Comparison of ENCODE assay signal across 8 cellular contexts in genomic region chr1:92975551-92976232, GRCh38. TPM values are rescaled to one million over a fixed set of nuclear protein-coding genes. Genes with fewer than 3 reads are reported as not detected.
DNase-seq lines count a peak whose midpoint lies in the region; ATAC-seq and TF ChIP-seq lines count a peak whose summit lies in the region.

No MANE protein-coding gene starts in this region.

- DNase-seq in GM10248 (ENCODE audit: extremely low spot score) (peak; percentile 58), NCI-H1436 (lab: John Stamatoyannopoulos, UW) (no peak), progenitor cell of endocrine pancreas (ENCODE audit: low spot score, unreplicated experiment) (no peak), cerebellum (ENCODE audit: low spot score) (no peak)
- DNase-seq in activated T-helper 2 cell treated with anti-CD3 and anti-CD28 coated beads, Interferon-gamma antibody, Interleukin-2, Interleukin-4, amounts not matched to agents 10 μg/mL and 5 μg/mL and 100 μg/mL, durations not matched to agents 14 hours and 24 hours and 36 hours (ENCODE audit: low spot score) = no peak
- no peak for DNase-seq in activated CD8-positive, alpha-beta memory T cell treated with anti-CD3 and anti-CD28 coated beads, Interleukin-2, amount 50 U/mL, for 48 hours

- intact Hi-C loops in activated T-helper 2 cell treated with anti-CD3 and anti-CD28 coated beads, Interferon-gamma antibody, Interleukin-2, Interleukin-4, amounts not matched to agents 10 μg/mL and 5 μg/mL and 100 μg/mL, durations not matched to agents 14 hours and 24 hours and 36 hours (cut with micrococcal nuclease) = loop anchor here (5.0 kb wide), 1 partner anchor 398 kb away; no protein-coding TSS in a partner anchor

- no peak for TF ChIP-seq CTCF in GM10248 (IDR thresholded peaks at IDR 0.05; ENCODE audit: control extremely low read depth, extremely low read depth, low read depth, missing control alignments)
- no peak for TF ChIP-seq CTCF in progenitor cell of endocrine pancreas (IDR thresholded peaks at IDR 0.05; ENCODE audit: unreplicated experiment)

- no peak overlapping the region for H3K4me3 Mint-ChIP-seq in activated T-helper 2 cell treated with anti-CD3 and anti-CD28 coated beads, Interferon-gamma antibody, Interleukin-2, Interleukin-4, amounts not matched to agents 10 μg/mL and 5 μg/mL and 100 μg/mL, durations not matched to agents 14 hours and 24 hours and 36 hours (ENCODE audit: low read depth)
- H3K4me3 Mint-ChIP-seq in progenitor cell of endocrine pancreas (ENCODE audit: low read depth) = no peak overlapping the region

- no peaks in the 10 kb centered on the region for H3K27me3 Mint-ChIP-seq in activated T-helper 2 cell treated with anti-CD3 and anti-CD28 coated beads, Interferon-gamma antibody, Interleukin-2, Interleukin-4, amounts not matched to agents 10 μg/mL and 5 μg/mL and 100 μg/mL, durations not matched to agents 14 hours and 24 hours and 36 hours (ENCODE audit: low read depth)
- peaks cover 2% of the 10 kb centered on the region for H3K27me3 Mint-ChIP-seq in progenitor cell of endocrine pancreas

- POLR2A ChIA-PET in GM10248 (lab: Yijun Ruan, JAX) = interaction anchor here (0.9 to 1.9 kb wide), 2 partner anchors 14 to 138 kb away, joined by 3 to 13 read pairs; no protein-coding TSS in a partner anchor

- peaks cover 5% of the 10 kb centered on the region for H3K36me3 Mint-ChIP-seq in activated T-helper 2 cell treated with anti-CD3 and anti-CD28 coated beads, Interferon-gamma antibody, Interleukin-2, Interleukin-4, amounts not matched to agents 10 μg/mL and 5 μg/mL and 100 μg/mL, durations not matched to agents 14 hours and 24 hours and 36 hours (ENCODE audit: low read depth)
- H3K36me3 Mint-ChIP-seq in progenitor cell of endocrine pancreas (ENCODE audit: insufficient read depth) = no peaks in the 10 kb centered on the region

- CTCF ChIA-PET in GM10248 (lab: Yijun Ruan, JAX) = interaction anchor here (0.8 to 23.8 kb wide), 16 partner anchors 8 to 157 kb away, joined by 3 to 282 read pairs (median 5); partner anchors contain the start of gene DIPK1A

- ATAC-seq in GM19455 (IDR thresholded peaks at IDR 0.05; ENCODE audit: unreplicated experiment) (peak; percentile 76), HG03280 (IDR thresholded peaks at IDR 0.05; ENCODE audit: unreplicated experiment) (peak; percentile 68)

- H3K27ac Mint-ChIP-seq in activated T-helper 2 cell treated with anti-CD3 and anti-CD28 coated beads, Interferon-gamma antibody, Interleukin-2, Interleukin-4, amounts not matched to agents 10 μg/mL and 5 μg/mL and 100 μg/mL, durations not matched to agents 14 hours and 24 hours and 36 hours = peak overlapping the region; percentile 89
- H3K27ac Mint-ChIP-seq in progenitor cell of endocrine pancreas = no peak overlapping the region

- H3K4me1 Mint-ChIP-seq in activated T-helper 2 cell treated with anti-CD3 and anti-CD28 coated beads, Interferon-gamma antibody, Interleukin-2, Interleukin-4, amounts not matched to agents 10 μg/mL and 5 μg/mL and 100 μg/mL, durations not matched to agents 14 hours and 24 hours and 36 hours (ENCODE audit: low read depth) = peaks cover 58% of the 10 kb centered on the region
- H3K4me1 Mint-ChIP-seq in progenitor cell of endocrine pancreas (ENCODE audit: low read depth) = no peaks in the 10 kb centered on the region

- H3K9me3 Mint-ChIP-seq in activated T-helper 2 cell treated with anti-CD3 and anti-CD28 coated beads, Interferon-gamma antibody, Interleukin-2, Interleukin-4, amounts not matched to agents 10 μg/mL and 5 μg/mL and 100 μg/mL, durations not matched to agents 14 hours and 24 hours and 36 hours = no peaks in the 10 kb centered on the region
- no peaks in the 10 kb centered on the region for H3K9me3 Mint-ChIP-seq in progenitor cell of endocrine pancreas (ENCODE audit: low read depth)

RNA-seq across cellular contexts. Expression of gene DIPK1A, which starts 14.4 kb away (rescaled TPM):
- total RNA-seq in activated T-helper 2 cell treated with anti-CD3 and anti-CD28 coated beads, Interferon-gamma antibody, Interleukin-2, Interleukin-4, amounts not matched to agents 10 μg/mL and 5 μg/mL and 100 μg/mL, durations not matched to agents 14 hours and 24 hours and 36 hours = 22.9 and 23.0 TPM in 2 replicates
- total RNA-seq in progenitor cell of endocrine pancreas = 6.9 and 7.5 TPM in 2 replicates
- total RNA-seq in cerebellum = 14.2 TPM
